In genomic region chr19:46218160-46218559, GRCh38 we compare ENCODE assay signal across 11 cellular contexts. TPM values are rescaled to one million over a fixed set of nuclear protein-coding genes. Genes with fewer than 3 reads are reported as not detected.
DNase-seq lines count a peak whose midpoint lies in the region; ATAC-seq and TF ChIP-seq lines count a peak whose summit lies in the region.
"Had no signal": no experiment of that assay in that cellular context is flagged by ENCODE, and none has a peak within 500 bp of the region (broad histone marks: within the 10 kb centered on the region; RNA-seq: fewer than 3 reads in every experiment).

No MANE protein-coding gene starts in this region.

- H3K4me1 Mint-ChIP-seq in activated CD8-positive, alpha-beta memory T cell treated with anti-CD3 and anti-CD28 coated beads, Interleukin-2, amount 10 ng/mL, durations not matched to agents 7 days and 5 days = no peaks in the 10 kb centered on the region
- no peaks in the 10 kb centered on the region for H3K4me1 Mint-ChIP-seq in activated T-helper 1 cell treated with anti-CD3 and anti-CD28 coated beads, Interleukin-12 subunit alpha, Interleukin-12 subunit beta, Interleukin-2, Interleukin-4 antibody, amounts not matched to agents 30 ng/mL and 10 ng/mL and 1 ng/mL, durations not matched to agents 14 hours and 24 hours and 36 hours (ENCODE audit: low read depth)

- whole genome bisulfite sequencing in upper lobe of left lung, 2 donors = 19 to 26% methylated on average over 4 to 6 of the region's 6 CpGs

- intact Hi-C loops in activated T-helper 1 cell treated with anti-CD3 and anti-CD28 coated beads, Interleukin-12 subunit alpha, Interleukin-12 subunit beta, Interleukin-2, Interleukin-4 antibody, amounts not matched to agents 30 ng/mL and 10 ng/mL and 1 ng/mL, durations not matched to agents 14 hours and 24 hours and 36 hours (cut with micrococcal nuclease) = no loop called here

- ATAC-seq in activated CD8-positive, alpha-beta memory T cell treated with anti-CD3 and anti-CD28 coated beads, Interleukin-2, amount 10 ng/mL, durations not matched to agents 7 days and 5 days = no peak
- no peak for ATAC-seq in GM19463 (IDR thresholded peaks at IDR 0.05; ENCODE audit: unreplicated experiment)
- no peak for ATAC-seq in upper lobe of left lung (ENCODE audit: low FRiP score in 2 of 2)

- TF ChIP-seq EP300 in upper lobe of left lung (IDR thresholded peaks at IDR 0.05) = no peak

- H3K27ac ChIP-seq in upper lobe of left lung = no peak overlapping the region

- no peaks in the 10 kb centered on the region for H3K9me3 ChIP-seq in upper lobe of left lung

- no peaks in the 10 kb centered on the region for H3K36me3 ChIP-seq in upper lobe of left lung

- H3K27ac Mint-ChIP-seq in activated CD8-positive, alpha-beta memory T cell treated with anti-CD3 and anti-CD28 coated beads, Interleukin-2, amount 10 ng/mL, durations not matched to agents 7 days and 5 days = no peak overlapping the region
- no peak overlapping the region for H3K27ac Mint-ChIP-seq in activated T-helper 1 cell treated with anti-CD3 and anti-CD28 coated beads, Interleukin-12 subunit alpha, Interleukin-12 subunit beta, Interleukin-2, Interleukin-4 antibody, amounts not matched to agents 30 ng/mL and 10 ng/mL and 1 ng/mL, durations not matched to agents 14 hours and 24 hours and 36 hours

- no peaks in the 10 kb centered on the region for H3K27me3 ChIP-seq in upper lobe of left lung

- no peak overlapping the region for H3K4me3 ChIP-seq in upper lobe of left lung

- TF ChIP-seq CTCF in upper lobe of left lung (IDR thresholded peaks at IDR 0.05) = no peak

- peaks cover 37% of the 10 kb centered on the region for H3K27me3 Mint-ChIP-seq in activated CD8-positive, alpha-beta memory T cell treated with anti-CD3 and anti-CD28 coated beads, Interleukin-2, amount 10 ng/mL, durations not matched to agents 7 days and 5 days
- no peaks in the 10 kb centered on the region for H3K27me3 Mint-ChIP-seq in activated T-helper 1 cell treated with anti-CD3 and anti-CD28 coated beads, Interleukin-12 subunit alpha, Interleukin-12 subunit beta, Interleukin-2, Interleukin-4 antibody, amounts not matched to agents 30 ng/mL and 10 ng/mL and 1 ng/mL, durations not matched to agents 14 hours and 24 hours and 36 hours (ENCODE audit: insufficient read depth)

- CTCF ChIA-PET in activated CD8-positive, alpha-beta memory T cell treated with anti-CD3 and anti-CD28 coated beads, Interleukin-2, amount 10 ng/mL, durations not matched to agents 7 days and 5 days (lab: Charles Lee) = interaction anchor here (0.7 kb wide), 1 partner anchor 229 kb away, joined by 3 read pairs; no protein-coding TSS in a partner anchor

- DNase-seq in Caki2 (ENCODE audit: low read depth) (peak; percentile 69), KBM-7 (peak; percentile 51), iPS-NIHi7 (ENCODE audit: extremely low spot score) (peak; percentile 81), upper lobe of left lung (no peak), cortex of kidney (lab: John Stamatoyannopoulos, UW) (no peak)
- peak; percentile 48 for DNase-seq in activated CD8-positive, alpha-beta memory T cell treated with anti-CD3 and anti-CD28 coated beads, Interleukin-2, amount 10 ng/mL, durations not matched to agents 7 days and 5 days
- no peak for DNase-seq in activated T-helper 1 cell treated with anti-CD3 and anti-CD28 coated beads, Interleukin-12 subunit alpha, Interleukin-12 subunit beta, Interleukin-2, Interleukin-4 antibody, amounts not matched to agents 30 ng/mL and 10 ng/mL and 1 ng/mL, durations not matched to agents 14 hours and 24 hours and 36 hours (ENCODE audit: low spot score)
- DNase-seq: NCI-H1436 had no signal

- H3K4me3 Mint-ChIP-seq in activated CD8-positive, alpha-beta memory T cell treated with anti-CD3 and anti-CD28 coated beads, Interleukin-2, amount 10 ng/mL, durations not matched to agents 7 days and 5 days = no peak overlapping the region
- H3K4me3 Mint-ChIP-seq in activated T-helper 1 cell treated with anti-CD3 and anti-CD28 coated beads, Interleukin-12 subunit alpha, Interleukin-12 subunit beta, Interleukin-2, Interleukin-4 antibody, amounts not matched to agents 30 ng/mL and 10 ng/mL and 1 ng/mL, durations not matched to agents 14 hours and 24 hours and 36 hours = no peak overlapping the region

- in situ Hi-C loops in Caki2 (cut with HindIII; ENCODE audit: low pct_unique_long_range_greater_than_20kb, low sequenced_read_pairs) = no loop called here
- in situ Hi-C loops in KBM-7 (cut with MboI; ENCODE audit: low pct_unique_long_range_greater_than_20kb, low sequenced_read_pairs) = no loop called here

- TF ChIP-seq POLR2A in upper lobe of left lung (IDR thresholded peaks at IDR 0.05) = no peak

- peaks cover 0 to 7% (median 4%) of the 10 kb centered on the region in 4 donors for H3K4me1 ChIP-seq in upper lobe of left lung

- no peaks in the 10 kb centered on the region for H3K36me3 Mint-ChIP-seq in activated CD8-positive, alpha-beta memory T cell treated with anti-CD3 and anti-CD28 coated beads, Interleukin-2, amount 10 ng/mL, durations not matched to agents 7 days and 5 days
- H3K36me3 Mint-ChIP-seq in activated T-helper 1 cell treated with anti-CD3 and anti-CD28 coated beads, Interleukin-12 subunit alpha, Interleukin-12 subunit beta, Interleukin-2, Interleukin-4 antibody, amounts not matched to agents 30 ng/mL and 10 ng/mL and 1 ng/mL, durations not matched to agents 14 hours and 24 hours and 36 hours (ENCODE audit: low read depth) = no peaks in the 10 kb centered on the region

- no peaks in the 10 kb centered on the region for H3K9me3 Mint-ChIP-seq in activated CD8-positive, alpha-beta memory T cell treated with anti-CD3 and anti-CD28 coated beads, Interleukin-2, amount 10 ng/mL, durations not matched to agents 7 days and 5 days (ENCODE audit: low read depth)
- H3K9me3 Mint-ChIP-seq in activated T-helper 1 cell treated with anti-CD3 and anti-CD28 coated beads, Interleukin-12 subunit alpha, Interleukin-12 subunit beta, Interleukin-2, Interleukin-4 antibody, amounts not matched to agents 30 ng/mL and 10 ng/mL and 1 ng/mL, durations not matched to agents 14 hours and 24 hours and 36 hours = no peaks in the 10 kb centered on the region

RNA-seq across cellular contexts. Expression of gene IGFL1, which starts 11.4 kb away (rescaled TPM):
- total RNA-seq in Caki2 (2014; rRNA removed; shearing (Covaris generic); ENCODE audit: low replicate concordance) = not detected in 2 replicates
- total RNA-seq in activated CD8-positive, alpha-beta memory T cell treated with anti-CD3 and anti-CD28 coated beads, Interleukin-2, amount 10 ng/mL, durations not matched to agents 7 days and 5 days = not detected
- not detected in 2 replicates for total RNA-seq in activated T-helper 1 cell treated with anti-CD3 and anti-CD28 coated beads, Interleukin-12 subunit alpha, Interleukin-12 subunit beta, Interleukin-2, Interleukin-4 antibody, amounts not matched to agents 30 ng/mL and 10 ng/mL and 1 ng/mL, durations not matched to agents 14 hours and 24 hours and 36 hours
- total RNA-seq in upper lobe of left lung = not detected
- total RNA-seq: frontal cortex, skeletal muscle tissue had no signal

Comparison
In these comparisons a context has a peak if more than half of its experiments do, and no peak if none do; other contexts are left out.
1. DNase-seq: peak in Caki2 (single experiment), KBM-7 (single experiment), activated CD8-positive, alpha-beta memory T cell treated with anti-CD3 and anti-CD28 coated beads, Interleukin-2, amount 10 ng/mL, durations not matched to agents 7 days and 5 days (single experiment) and iPS-NIHi7 (single experiment); none in activated T-helper 1 cell treated with anti-CD3 and anti-CD28 coated beads, Interleukin-12 subunit alpha, Interleukin-12 subunit beta, Interleukin-2, Interleukin-4 antibody, amounts not matched to agents 30 ng/mL and 10 ng/mL and 1 ng/mL, durations not matched to agents 14 hours and 24 hours and 36 hours (single experiment), upper lobe of left lung (0 of 2) and cortex of kidney (single experiment).